ENCODE assay signal across 8 cellular contexts in the genomic region with DNA sequence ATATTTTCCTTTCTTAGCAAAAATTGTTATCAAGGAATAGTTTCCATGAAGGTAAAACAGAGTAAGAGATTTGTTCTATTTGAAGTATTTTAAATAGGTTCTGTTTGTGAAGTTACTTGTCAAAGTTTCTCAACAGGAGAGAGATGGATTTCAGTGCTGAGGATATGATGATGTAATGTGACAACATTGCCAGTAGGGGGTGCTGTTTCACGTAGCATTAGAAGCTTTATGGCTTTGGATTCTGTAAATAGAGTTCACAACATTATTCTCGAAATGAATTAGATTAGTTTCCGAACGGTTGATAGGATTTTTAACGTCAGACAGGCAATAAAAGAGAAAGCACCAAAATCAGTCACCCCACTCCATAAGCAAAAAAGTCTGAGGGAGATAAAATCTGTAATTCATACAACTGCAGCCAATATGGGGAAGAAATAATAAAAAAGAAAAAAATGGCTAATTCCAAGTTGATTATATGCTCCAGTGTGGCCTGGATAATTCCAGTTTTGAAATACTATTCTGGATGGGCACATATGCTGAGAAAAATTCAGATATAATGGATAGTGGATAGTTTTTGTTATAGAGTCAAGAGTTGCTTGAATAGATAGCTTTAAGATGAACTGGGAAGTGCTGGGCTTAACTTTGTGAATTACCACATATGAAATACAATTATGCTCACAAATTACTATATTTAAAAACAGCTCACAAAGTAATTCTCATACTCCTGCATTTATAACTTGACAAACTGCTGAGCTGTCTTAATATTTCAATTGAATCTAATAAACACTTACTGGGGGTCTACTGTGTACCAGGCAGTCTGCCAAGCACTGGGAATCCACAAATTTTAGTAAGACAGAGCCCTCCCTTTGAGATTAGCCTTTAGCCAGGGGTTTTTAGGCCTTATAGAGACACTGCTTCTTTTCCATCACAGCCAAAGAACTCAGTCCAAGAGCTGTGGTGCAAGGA.
DNase-seq lines count a peak whose midpoint lies in the region; ATAC-seq, FAIRE-seq and TF ChIP-seq lines count a peak whose summit lies in the region.

No MANE protein-coding gene starts in this region.

- TF ChIP-seq POLR2A in HepG2 (IDR thresholded peaks at IDR 0.05; ENCODE audit: insufficient read depth in 1 of 2, low read depth in 2 of 2, low read length in 2 of 2): no peak

- no peaks in the 10 kb centered on the region for H3K9me3 ChIP-seq in Karpas-422 (ENCODE audit: low read length)
- no peaks in the 10 kb centered on the region for H3K9me3 ChIP-seq in HepG2 (ENCODE audit: low read length)
- no peaks in the 10 kb centered on the region for H3K9me3 ChIP-seq in thoracic aorta

- in situ Hi-C loops in HepG2 (cut with HindIII; ENCODE audit: extremely low pct_ligation_motif_present, low pct_unique_long_range_greater_than_20kb): loop anchor here (25.0 kb wide), 1 partner anchor 283 kb away; no protein-coding TSS in a partner anchor

- H3K27ac ChIP-seq in Karpas-422 (ENCODE audit: low read length) (no peak overlapping the region), HepG2 (ENCODE audit: extremely low read length, insufficient read depth, low read length) (no peak overlapping the region), thoracic aorta (no peak overlapping the region)

- DNase-seq in activated CD8-positive, alpha-beta memory T cell treated with anti-CD3 and anti-CD28 coated beads, Interleukin-2, amount 10 ng/mL, durations not matched to agents 7 days and 5 days: peak; percentile 47
- DNase-seq in activated CD8-positive, alpha-beta memory T cell treated with anti-CD3 and anti-CD28 coated beads, Interleukin-2, amount 50 U/mL, for 4 hours: no peak
- DNase-seq in Karpas-422: peak; percentile 70
- DNase-seq in RCC 7860 (ENCODE audit: low spot score): peak; percentile 33
- DNase-seq in cardiac fibroblast (ENCODE audit: low read depth in 2 of 2): peak; percentile 76 to 80
- DNase-seq in HepG2 (ENCODE audit: low spot score): peak; percentile 52
- DNase-seq in thoracic aorta (ENCODE audit: low spot score): no peak

- peak; percentile 79 for FAIRE-seq in RCC 7860 (lab: Jason Lieb, UNC)
- peak; percentile 80 for FAIRE-seq in HepG2 (lab: Jason Lieb, UNC)

- H3K4me1 ChIP-seq in Karpas-422 (ENCODE audit: low read length) (no peaks in the 10 kb centered on the region), HepG2 (ENCODE audit: insufficient read depth, low read length) (no peaks in the 10 kb centered on the region), thoracic aorta (ENCODE audit: control insufficient read depth in 1 of 2, low read depth in 2 of 2) (no peaks in the 10 kb centered on the region)

- POLR2A ChIA-PET in HepG2 (lab: Yijun Ruan, JAX): no interaction called here

- H2AFZ ChIP-seq in Karpas-422 (ENCODE audit: low read length) (no peak overlapping the region), HepG2 (ENCODE audit: low read length) (no peak overlapping the region)

- H3K4me2 ChIP-seq in Karpas-422 (ENCODE audit: low read depth, low read length, poor library complexity, severe bottlenecking) (no peak overlapping the region), HepG2 (ENCODE audit: low read depth, low read length) (no peak overlapping the region)

- H3K27me3 ChIP-seq in Karpas-422 (ENCODE audit: low read length): no peaks in the 10 kb centered on the region
- peaks cover 0 to 1% of the 10 kb centered on the region in 2 experiments; a peak in 3 of 5 replicates for H3K27me3 ChIP-seq in HepG2 (ENCODE audit: control insufficient read depth in 1 of 2, insufficient read depth in 2 of 2, low read length in 2 of 2)
- no peaks in the 10 kb centered on the region for H3K27me3 ChIP-seq in thoracic aorta (replicated peaks; ENCODE audit: insufficient read depth)

- no peaks in the 10 kb centered on the region for H3K36me3 Mint-ChIP-seq in activated CD8-positive, alpha-beta memory T cell treated with anti-CD3 and anti-CD28 coated beads, Interleukin-2, amount 10 ng/mL, durations not matched to agents 7 days and 5 days

- no TSS peak for BruUV-seq in HepG2 (replicated peaks; lab: Mats Ljungman, UMichigan)

- TF ChIP-seq RAD21 in HepG2 (CRISPR knock-in tag; IDR thresholded peaks at IDR 0.05): peak; percentile 43; the same call in 1 of the 2 replicates

- TF ChIP-seq CTCF in cardiac fibroblast (IDR thresholded peaks at IDR 0.05; ENCODE audit: low read depth, low read length) (peak; percentile 70), HepG2 (CRISPR knock-in tag; IDR thresholded peaks at IDR 0.05) (peak; percentile 79), thoracic aorta (IDR thresholded peaks at IDR 0.05) (peak; percentile 80)

- H3K27ac Mint-ChIP-seq in activated CD8-positive, alpha-beta memory T cell treated with anti-CD3 and anti-CD28 coated beads, Interleukin-2, amount 10 ng/mL, durations not matched to agents 7 days and 5 days: no peak overlapping the region

- H3K79me2 ChIP-seq in Karpas-422 (ENCODE audit: low read length) (no peaks in the 10 kb centered on the region), HepG2 (ENCODE audit: insufficient read depth, low read length) (no peaks in the 10 kb centered on the region)

- intact Hi-C loops in HepG2 (cut with micrococcal nuclease; ENCODE audit: unreplicated experiment): loop anchor here (2.0 to 10.0 kb wide), 3 partner anchors 350 to 860 kb away; a partner anchor contains a TSS

- no peaks in the 10 kb centered on the region for H3K9me2 ChIP-seq in Karpas-422 (replicated peaks; ENCODE audit: insufficient read depth, low read length)

- ATAC-seq in activated CD8-positive, alpha-beta memory T cell treated with anti-CD3 and anti-CD28 coated beads, Interleukin-2, amount 10 ng/mL, durations not matched to agents 7 days and 5 days: peak; percentile 63
- ATAC-seq in GM21529 (IDR thresholded peaks at IDR 0.05; ENCODE audit: unreplicated experiment) (peak; percentile 78), HepG2 (peak; percentile 50; the same call in 1 of the 3 replicates), thoracic aorta (ENCODE audit: insufficient number of reproducible peaks, low FRiP score, low read depth) (no peak)

- H3K9me3 Mint-ChIP-seq in activated CD8-positive, alpha-beta memory T cell treated with anti-CD3 and anti-CD28 coated beads, Interleukin-2, amount 10 ng/mL, durations not matched to agents 7 days and 5 days (ENCODE audit: low read depth): no peaks in the 10 kb centered on the region

- CTCF ChIA-PET in activated CD8-positive, alpha-beta memory T cell treated with anti-CD3 and anti-CD28 coated beads, Interleukin-2, amount 10 ng/mL, durations not matched to agents 7 days and 5 days (lab: Charles Lee): interaction anchor here (0.5 to 8.5 kb wide), 14 partner anchors 12 to 868 kb away, joined by 3 to 84 read pairs (median 4); no protein-coding TSS in a partner anchor
- CTCF ChIA-PET in HepG2 (lab: Yijun Ruan, JAX; ENCODE audit: low intra/inter-chr PET ratio, low total read pairs): interaction anchor here (0.8 to 1.9 kb wide), 4 partner anchors 135 to 859 kb away, joined by 3 to 10 read pairs (median 8); no protein-coding TSS in a partner anchor

- no peak overlapping the region for H3K4me3 ChIP-seq in Karpas-422 (ENCODE audit: low read length)
- H3K4me3 ChIP-seq in cardiac fibroblast (replicated peaks in 1 of 2; ENCODE audit: low read depth in 2 of 2, low read length in 2 of 2): no peak overlapping the region
- no peak overlapping the region for H3K4me3 ChIP-seq in HepG2 (replicated peaks in 1 of 3; ENCODE audit: insufficient read depth in 1 of 3, low read depth in 2 of 3, low read length in 3 of 3)
- no peak overlapping the region for H3K4me3 ChIP-seq in thoracic aorta

- H3K4me1 Mint-ChIP-seq in activated CD8-positive, alpha-beta memory T cell treated with anti-CD3 and anti-CD28 coated beads, Interleukin-2, amount 10 ng/mL, durations not matched to agents 7 days and 5 days: peaks cover 2% of the 10 kb centered on the region

- no peak for TF ChIP-seq EP300 in HepG2 (IDR thresholded peaks at IDR 0.05; ENCODE audit: low read depth in 2 of 2, low read length in 2 of 2)
- TF ChIP-seq EP300 in HepG2 (CRISPR knock-in tag; IDR thresholded peaks at IDR 0.05; ENCODE audit: borderline replicate concordance): no peak

- H3K4me3 Mint-ChIP-seq in activated CD8-positive, alpha-beta memory T cell treated with anti-CD3 and anti-CD28 coated beads, Interleukin-2, amount 10 ng/mL, durations not matched to agents 7 days and 5 days: no peak overlapping the region

- H3K36me3 ChIP-seq in Karpas-422 (ENCODE audit: insufficient read depth, low read length) (no peaks in the 10 kb centered on the region), HepG2 (replicated peaks in 1 of 2; ENCODE audit: control insufficient read depth in 1 of 2, insufficient read depth in 2 of 2, low read length in 2 of 2) (no peaks in the 10 kb centered on the region), thoracic aorta (no peaks in the 10 kb centered on the region)

- 1% methylated on average over 5 of the region's 5 CpGs for WGBS in HepG2 (ENCODE audit: low lambda C conversion rate)

- peaks cover 13% of the 10 kb centered on the region for H3K27me3 Mint-ChIP-seq in activated CD8-positive, alpha-beta memory T cell treated with anti-CD3 and anti-CD28 coated beads, Interleukin-2, amount 10 ng/mL, durations not matched to agents 7 days and 5 days

- H4K20me1 ChIP-seq in Karpas-422 (ENCODE audit: insufficient read depth, low read depth, low read length) (no peaks in the 10 kb centered on the region), HepG2 (ENCODE audit: insufficient read depth, low read length) (no peaks in the 10 kb centered on the region)

- H3K9ac ChIP-seq in Karpas-422 (ENCODE audit: low read length): no peak overlapping the region
- no peak overlapping the region for H3K9ac ChIP-seq in HepG2 (ENCODE audit: insufficient read depth, low read depth, low read length)

TF ChIP-seq in HepG2, 621 proteins besides CTCF, POLR2A, EP300 and RAD21 (continues in another document):
- TF ChIP-seq CEBPB (IDR thresholded peaks at IDR 0.05; ENCODE audit: borderline replicate concordance, low read depth, low read length) (peak; percentile 76), REL (CRISPR knock-in tag; conservative IDR thresholded peaks at IDR 0.05) (no peak), ZNF343 (CRISPR knock-in tag; IDR thresholded peaks at IDR 0.05) (no peak), GLI4 (CRISPR knock-in tag; IDR thresholded peaks at IDR 0.05; ENCODE audit: borderline replicate concordance) (no peak), SNAI1 (CRISPR knock-in tag; IDR thresholded peaks at IDR 0.05; ENCODE audit: borderline replicate concordance) (no peak)

Comparison
In these comparisons a context has a peak if more than half of its experiments do, and no peak if none do; other contexts are left out.
1. DNase-seq: peak in activated CD8-positive, alpha-beta memory T cell treated with anti-CD3 and anti-CD28 coated beads, Interleukin-2, amount 10 ng/mL, durations not matched to agents 7 days and 5 days (single experiment), Karpas-422 (single experiment), RCC 7860 (single experiment), cardiac fibroblast (2 of 2) and HepG2 (single experiment); none in activated CD8-positive, alpha-beta memory T cell treated with anti-CD3 and anti-CD28 coated beads, Interleukin-2, amount 50 U/mL, for 4 hours (single experiment) and thoracic aorta (single experiment).
2. Peak in every context shown above with its lines, with median percentiles within 50 percentile points of each other: CTCF ChIP-seq.